ENCODE assay signal across 18 cellular contexts in the genomic region with DNA sequence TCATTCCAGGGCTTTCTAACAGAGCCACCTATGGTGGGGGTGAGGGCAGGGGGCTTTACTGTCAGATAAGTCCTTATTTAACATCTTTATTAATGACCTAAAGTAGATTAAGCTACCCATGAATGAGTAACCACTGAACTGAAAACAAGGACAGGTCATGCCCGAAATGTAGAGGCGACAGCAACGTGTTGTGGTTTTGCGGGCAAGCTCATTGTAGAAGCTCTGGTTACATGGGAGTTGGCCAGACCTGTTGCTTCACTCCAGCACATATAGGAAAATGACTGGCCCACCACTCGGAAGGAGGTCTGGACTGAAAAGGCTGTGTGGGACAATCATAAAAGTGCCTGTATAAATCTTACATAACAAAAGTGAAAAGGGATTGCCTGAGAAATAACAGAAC.
DNase-seq lines count a peak whose midpoint lies in the region; ATAC-seq and TF ChIP-seq lines count a peak whose summit lies in the region.
"Had no signal": no experiment of that assay in that cellular context is flagged by ENCODE, and none has a peak within 500 bp of the region (broad histone marks: within the 10 kb centered on the region; RNA-seq: fewer than 3 reads in every experiment).

No MANE protein-coding gene starts in this region.

- H3K27ac Mint-ChIP-seq in neural progenitor cell: no peak overlapping the region
- H3K27ac Mint-ChIP-seq: CD8-positive, alpha-beta T cell had no signal

- H3K4me3 ChIP-seq in neural progenitor cell: no peak overlapping the region
- H3K4me3 ChIP-seq in hepatocyte: no peak overlapping the region
- H3K4me3 ChIP-seq: BLaER1 treated with 17β-estradiol and CSF1 and Interleukin-3, amounts not matched to agents 10 nM and 100 nM; GM23248 had no signal

- H3K9me2 ChIP-seq in hepatocyte (replicated peaks; ENCODE audit: insufficient read depth): no peaks in the 10 kb centered on the region

- no peak overlapping the region for H2AFZ ChIP-seq in neural progenitor cell (replicated peaks)
- no peak overlapping the region for H2AFZ ChIP-seq in hepatocyte
- H2AFZ ChIP-seq: GM23248 had no signal

- no peaks in the 10 kb centered on the region for H3F3A ChIP-seq in neural progenitor cell (ENCODE audit: low read depth)

- H3K4me2 ChIP-seq in neural progenitor cell (no peak overlapping the region), hepatocyte (no peak overlapping the region)

- peaks cover 6% of the 10 kb centered on the region for H3K9me3 Mint-ChIP-seq in neural progenitor cell

- no peaks in the 10 kb centered on the region for H3K36me3 Mint-ChIP-seq in neural progenitor cell
- H3K36me3 Mint-ChIP-seq: CD8-positive, alpha-beta T cell had no signal

- no peak overlapping the region for H3K4me3 Mint-ChIP-seq in neural progenitor cell
- H3K4me3 Mint-ChIP-seq: CD8-positive, alpha-beta T cell had no signal

- WGBS in hepatocyte (ENCODE audit: low lambda C conversion rate, missing lambda C conversion rate): 89% methylated on average over 5 of the region's 5 CpGs

- H3K4me1 Mint-ChIP-seq in neural progenitor cell: no peaks in the 10 kb centered on the region

- H3K4me1 ChIP-seq in neural progenitor cell: no peaks in the 10 kb centered on the region
- H3K4me1 ChIP-seq in hepatocyte (ENCODE audit: insufficient read depth): no peaks in the 10 kb centered on the region
- H3K4me1 ChIP-seq: BLaER1 treated with 17β-estradiol and CSF1 and Interleukin-3, amounts not matched to agents 10 nM and 100 nM had no signal

- TF ChIP-seq CTCF in neural progenitor cell (IDR thresholded peaks at IDR 0.05) (no peak), hepatocyte (IDR thresholded peaks at IDR 0.05; ENCODE audit: poor library complexity) (no peak)

- H3K79me2 ChIP-seq in neural progenitor cell (ENCODE audit: low read depth) (no peaks in the 10 kb centered on the region), hepatocyte (no peaks in the 10 kb centered on the region)

- H3K9ac ChIP-seq in neural progenitor cell: no peak overlapping the region
- H3K9ac ChIP-seq: BLaER1 treated with 17β-estradiol and CSF1 and Interleukin-3, amounts not matched to agents 10 nM and 100 nM; GM23248 had no signal

- ATAC-seq in HG03469 (IDR thresholded peaks at IDR 0.05; ENCODE audit: unreplicated experiment): no peak
- no peak for ATAC-seq in HG03025 (IDR thresholded peaks at IDR 0.05; ENCODE audit: low FRiP score, unreplicated experiment)
- ATAC-seq: CD8-positive, alpha-beta T cell; HepG2 had no signal

- no peaks in the 10 kb centered on the region for H3K36me3 ChIP-seq in neural progenitor cell
- no peaks in the 10 kb centered on the region for H3K36me3 ChIP-seq in hepatocyte (replicated peaks; ENCODE audit: insufficient read depth, low read depth)
- H3K36me3 ChIP-seq: BLaER1 treated with 17β-estradiol and CSF1 and Interleukin-3, amounts not matched to agents 10 nM and 100 nM had no signal

- H4K20me1 ChIP-seq in neural progenitor cell (ENCODE audit: low read depth) (no peaks in the 10 kb centered on the region), hepatocyte (ENCODE audit: insufficient read depth, poor library complexity, severe bottlenecking) (no peaks in the 10 kb centered on the region)
- H4K20me1 ChIP-seq: BLaER1 treated with 17β-estradiol and CSF1 and Interleukin-3, amounts not matched to agents 10 nM and 100 nM had no signal

- no peaks in the 10 kb centered on the region for H3K27me3 Mint-ChIP-seq in neural progenitor cell (ENCODE audit: insufficient read depth, low read depth)

- no peaks in the 10 kb centered on the region for H3K27me3 ChIP-seq in neural progenitor cell
- H3K27me3 ChIP-seq in hepatocyte: no peaks in the 10 kb centered on the region
- H3K27me3 ChIP-seq: BLaER1 treated with 17β-estradiol and CSF1 and Interleukin-3, amounts not matched to agents 10 nM and 100 nM had no signal

- DNase-seq in LHCN-M2 (ENCODE audit: low read depth): peak; percentile 11
- peak; percentile 59 to 75 for DNase-seq in NOMO-1 (lab: John Stamatoyannopoulos, UW; ENCODE audit: unreplicated experiment in 2 of 2)
- DNase-seq in SW480 (ENCODE audit: low spot score): peak; percentile 82
- peak; percentile 41 for DNase-seq in myocyte (ENCODE audit: low read depth)
- no peak for DNase-seq in neural progenitor cell (ENCODE audit: low spot score)
- no peak for DNase-seq in hepatocyte (ENCODE audit: low spot score)
- DNase-seq: CD8-positive, alpha-beta T cell; GM23248; HCEC 1CT; KBM-7; NCI-H1105; NCI-H1694; NCI-H2081 treated with DMSO at 0.1 percent for 48 hours; NK-92 treated with Interleukin-12 subunit alpha and Interleukin-12 subunit beta, amount 100 ng/mL, for 24 hours had no signal

- H3K9me3 ChIP-seq in neural progenitor cell (ENCODE audit: low read depth): no peaks in the 10 kb centered on the region
- no peaks in the 10 kb centered on the region for H3K9me3 ChIP-seq in hepatocyte (ENCODE audit: low read depth)

- H3K27ac ChIP-seq in neural progenitor cell (no peak overlapping the region), hepatocyte (no peak overlapping the region)
- H3K27ac ChIP-seq: BLaER1 treated with 17β-estradiol and CSF1 and Interleukin-3, amounts not matched to agents 10 nM and 100 nM; GM23248 had no signal

Comparison
In these comparisons a context has a peak if more than half of its experiments do, and no peak if none do; other contexts are left out.
1. DNase-seq: peak in LHCN-M2 (single experiment), NOMO-1 (2 of 2), SW480 (single experiment) and myocyte (single experiment); none in neural progenitor cell (single experiment) and hepatocyte (single experiment).